ENCODE assay signal across 1 cellular context in the genomic region with DNA sequence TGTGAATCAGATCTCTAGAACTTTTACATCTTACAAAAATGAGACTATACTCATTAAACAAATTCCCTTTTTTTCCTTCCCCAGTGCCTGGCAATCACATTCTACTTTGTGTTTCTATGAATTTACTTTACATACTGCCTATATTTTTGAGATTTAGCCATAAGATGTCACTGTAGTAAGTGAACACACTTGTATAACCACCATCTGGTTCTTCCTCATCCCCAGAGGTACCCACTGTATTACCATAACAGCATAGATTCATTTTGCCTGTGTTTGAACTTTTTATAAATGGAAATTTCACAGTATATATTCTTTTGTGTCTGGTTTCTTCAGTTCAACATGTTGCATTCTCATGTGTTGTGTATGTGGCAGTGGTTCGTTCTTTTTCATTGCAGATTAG.
TF ChIP-seq lines count a peak whose summit lies in the region.

No MANE protein-coding gene starts in this region.

TF ChIP-seq in HCT116, 20 proteins besides CTCF, POLR2A, EP300 and RAD21:
- TF ChIP-seq SP1 (IDR thresholded peaks at IDR 0.05; ENCODE audit: low read depth) = no peak
- TF ChIP-seq ELF1 (IDR thresholded peaks at IDR 0.05; ENCODE audit: borderline replicate concordance, low read depth) = no peak
- no peak for TF ChIP-seq ZFX (IDR thresholded peaks at IDR 0.05)
TF ChIP-seq in HCT116: peak in this region for 0.
